Comparison of ENCODE assay signal across 26 cellular contexts in the genomic region with DNA sequence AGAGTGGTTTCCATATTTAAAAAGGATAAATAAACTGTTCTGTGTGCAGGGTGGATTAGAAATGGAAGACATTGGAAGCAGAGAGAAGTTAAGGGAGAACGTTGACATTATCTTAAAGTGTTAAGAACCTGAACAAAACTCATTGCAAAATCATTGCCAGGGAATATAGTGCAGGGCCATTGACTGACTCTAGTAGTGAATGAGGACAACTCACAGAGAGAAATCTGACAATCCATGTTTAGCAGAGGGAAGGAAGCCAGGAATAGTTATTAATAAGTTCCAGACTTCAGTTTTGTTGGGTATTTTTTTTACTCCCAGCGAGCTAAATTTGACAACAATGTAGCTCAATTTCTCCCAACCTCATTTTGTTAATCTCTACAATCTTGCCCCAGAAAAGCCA.
"Had no signal": no experiment of that assay in that cellular context is flagged by ENCODE, and none has a peak within 500 bp of the region (broad histone marks: within the 10 kb centered on the region; RNA-seq: fewer than 3 reads in every experiment).

No MANE protein-coding gene starts in this region.

- H3K27ac ChIP-seq: stomach, suprapubic skin, testis, thoracic aorta, thyroid gland, tibial artery, tibial nerve, transverse colon, upper lobe of left lung, upper lobe of right lung, uterus, vagina had no signal

- H3K4me3 ChIP-seq: stomach, suprapubic skin, testis, thoracic aorta, thyroid gland, tibial artery, tibial nerve, transverse colon, upper lobe of left lung, upper lobe of right lung, uterus, vagina had no signal

- ATAC-seq: stimulated activated effector memory CD8-positive, alpha-beta T cell treated with anti-CD3 and anti-CD28 coated beads, Interleukin-12 subunit alpha, Interleukin-12 subunit beta, amount 100 ng/mL, for 72 hours; stimulated activated memory B cell treated with anti-CD40 and anti-IgM and Interleukin-4, amounts not matched to agents 10 μg/mL and 1 μg/mL and 100 μg/mL, for 72 hours; stimulated activated naive B cell treated with anti-CD40 and anti-IgM and Interleukin-4, amounts not matched to agents 10 μg/mL and 1 μg/mL and 100 μg/mL, for 72 hours; stimulated activated naive CD8-positive, alpha-beta T cell treated with anti-CD3 and anti-CD28 coated beads, Interleukin-15, amount 100 ng/mL, for 72 hours; stimulated activated naive CD8-positive, alpha-beta T cell treated with anti-CD3 and anti-CD28 coated beads, Interleukin-15, Interleukin-2, amounts not matched to agents 100 U/mL and 50 U/mL, for 24 hours; upper lobe of right lung had no signal

- H3K27me3 ChIP-seq: stomach, suprapubic skin, testis, thyroid gland, tibial artery, tibial nerve, transverse colon, upper lobe of left lung, upper lobe of right lung, vagina had no signal

- H3K9me3 ChIP-seq: stomach, suprapubic skin, testis, thoracic aorta, thyroid gland, tibial artery, tibial nerve, transverse colon, upper lobe of left lung, upper lobe of right lung, uterus, vagina had no signal

- DNase-seq: stimulated activated CD4-positive, alpha-beta T cell treated with anti-CD3 and anti-CD28 coated beads, Interleukin-2, amount 100 ng/mL, for 48 hours; stimulated activated CD4-positive, alpha-beta T cell treated with anti-CD3 and anti-CD28 coated beads, Interleukin-4, amount 100 ng/mL, for 1 hour; stimulated activated CD4-positive, alpha-beta T cell treated with anti-CD3 and anti-CD28 coated beads, Interleukin-4, amount 100 ng/mL, for 24 hours; stimulated activated CD4-positive, alpha-beta T cell treated with anti-CD3 and anti-CD28 coated beads, Interleukin-4, amount 100 ng/mL, for 4 hours; stimulated activated CD8-positive, alpha-beta memory T cell treated with anti-CD3 and anti-CD28 coated beads, Interleukin-4, amount 100 ng/mL, for 48 hours; stimulated activated naive B cell treated with anti-CD40 and anti-IgM and Interleukin-4, amounts not matched to agents 10 μg/mL and 1 μg/mL and 100 μg/mL, for 72 hours; stimulated activated naive CD4-positive, alpha-beta T cell; stimulated activated naive CD4-positive, alpha-beta T cell treated with Interleukin-2 at 50 U/mL for 16 hours; stimulated activated naive CD8-positive, alpha-beta T cell treated with anti-CD3 and anti-CD28 coated beads, Interleukin-15, amount 100 ng/mL, for 72 hours; stimulated activated naive CD8-positive, alpha-beta T cell treated with anti-CD3 and anti-CD28 coated beads, Interleukin-15, Interleukin-2, amounts not matched to agents 100 U/mL and 50 U/mL, for 24 hours; stomach; substantia nigra; testis; thyroid gland; tibial artery; transverse colon; trophoblast cell; upper lobe of left lung; upper lobe of right lung; uterus had no signal

- H3K4me1 ChIP-seq: stomach, suprapubic skin, testis, thyroid gland, tibial artery, tibial nerve, transverse colon, upper lobe of left lung, upper lobe of right lung, uterus, vagina had no signal

- H3K36me3 ChIP-seq: stomach, suprapubic skin, thoracic aorta, thyroid gland, tibial artery, tibial nerve, transverse colon, upper lobe of left lung, upper lobe of right lung, uterus, vagina had no signal
